In the genomic region with DNA sequence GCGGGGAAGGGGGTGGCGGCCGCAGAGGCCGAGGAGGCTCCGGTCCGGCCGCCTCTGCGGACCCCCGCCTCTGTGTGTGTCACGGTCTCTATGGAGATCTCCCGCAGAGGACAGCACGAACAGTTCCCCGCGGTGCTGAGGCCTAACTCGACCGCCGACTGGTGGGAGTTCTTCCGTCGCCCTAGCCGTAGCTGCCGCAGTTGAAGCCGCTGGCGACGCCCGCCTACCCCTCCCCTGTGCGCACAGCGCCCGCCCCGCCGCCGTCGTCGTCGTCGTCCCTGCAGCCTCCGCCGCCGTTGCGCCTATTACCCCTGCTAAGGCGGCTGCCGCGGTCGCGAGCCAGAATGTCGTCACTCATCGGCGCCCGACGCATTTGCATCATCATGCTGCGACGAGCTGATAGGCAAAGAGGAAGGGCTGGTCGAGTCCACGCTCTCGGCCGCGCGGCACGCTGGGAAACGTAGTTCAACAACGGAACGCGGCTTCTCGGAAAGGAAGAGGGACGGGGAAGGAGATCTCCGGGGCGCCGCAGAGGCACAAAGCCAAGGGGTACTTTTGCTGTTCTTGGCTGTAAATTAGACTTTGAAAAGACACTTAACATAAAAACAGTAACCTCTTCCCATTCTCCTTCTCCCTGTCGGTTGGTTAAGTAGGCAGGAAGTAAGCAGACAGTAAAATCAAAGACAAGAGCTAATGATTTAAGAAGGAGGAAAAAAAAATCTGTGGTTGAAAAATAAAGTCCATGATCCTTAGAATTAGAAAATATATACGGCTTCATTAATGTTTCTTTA, we compare ENCODE assay signal across 1 cellular context.
TF ChIP-seq lines count a peak whose summit lies in the region.

TSS of gene NUP153 (minus strand) at position 346 of the 791 bp plus-strand sequence. CDS start 538 bp downstream, outside the sequence.

TF ChIP-seq in HepG2, 621 proteins besides CTCF, POLR2A, EP300 and RAD21 (continued from another document and continues in another):
- TF ChIP-seq ATRX (CRISPR knock-in tag; IDR thresholded peaks at IDR 0.05; ENCODE audit: borderline replicate concordance) = no peak
- no peak for TF ChIP-seq ZNF512 (CRISPR knock-in tag; IDR thresholded peaks at IDR 0.05)
- peak; percentile 85 for TF ChIP-seq SKI (IDR thresholded peaks at IDR 0.05; ENCODE audit: partially characterized antibody)
- TF ChIP-seq TAF1 (CRISPR knock-in tag; IDR thresholded peaks at IDR 0.05) = peak; percentile 92
- peak; percentile 18; the same call in 1 of the 2 replicates for TF ChIP-seq JUNB (CRISPR knock-in tag; IDR thresholded peaks at IDR 0.05; ENCODE audit: borderline replicate concordance)
- peak; percentile 67; the same call in 1 of the 2 replicates for TF ChIP-seq ZNF678 (CRISPR knock-in tag; IDR thresholded peaks at IDR 0.05)
- peak; percentile 90; the same call in 1 of the 2 replicates for TF ChIP-seq ZKSCAN8 (CRISPR knock-in tag; IDR thresholded peaks at IDR 0.05; ENCODE audit: borderline replicate concordance)
- TF ChIP-seq, protein P1, sequence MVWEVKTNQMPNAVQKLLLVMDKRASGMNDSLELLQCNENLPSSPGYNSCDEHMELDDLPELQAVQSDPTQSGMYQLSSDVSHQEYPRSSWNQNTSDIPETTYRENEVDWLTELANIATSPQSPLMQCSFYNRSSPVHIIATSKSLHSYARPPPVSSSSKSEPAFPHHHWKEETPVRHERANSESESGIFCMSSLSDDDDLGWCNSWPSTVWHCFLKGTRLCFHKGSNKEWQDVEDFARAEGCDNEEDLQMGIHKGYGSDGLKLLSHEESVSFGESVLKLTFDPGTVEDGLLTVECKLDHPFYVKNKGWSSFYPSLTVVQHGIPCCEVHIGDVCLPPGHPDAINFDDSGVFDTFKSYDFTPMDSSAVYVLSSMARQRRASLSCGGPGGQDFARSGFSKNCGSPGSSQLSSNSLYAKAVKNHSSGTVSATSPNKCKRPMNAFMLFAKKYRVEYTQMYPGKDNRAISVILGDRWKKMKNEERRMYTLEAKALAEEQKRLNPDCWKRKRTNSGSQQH (CRISPR knock-in tag; IDR thresholded peaks at IDR 0.05; ENCODE audit: low read depth) = peak; percentile 97
- TF ChIP-seq BRD4 (CRISPR knock-in tag; IDR thresholded peaks at IDR 0.05) = peak; percentile 91
- peak; percentile 96 for TF ChIP-seq TEAD3 (CRISPR knock-in tag; optimal IDR thresholded peaks at IDR 0.05; ENCODE audit: borderline replicate concordance)
- TF ChIP-seq GTF2F1 (IDR thresholded peaks at IDR 0.05; ENCODE audit: low read length) = 0 out of 2 replicates have a peak, but pooled peaks have one; percentile 79
- TF ChIP-seq ZNF761 (CRISPR knock-in tag; conservative IDR thresholded peaks at IDR 0.05) = peak; percentile 84
- no peak for TF ChIP-seq ZFP36 (IDR thresholded peaks at IDR 0.05; ENCODE audit: borderline replicate concordance, low read depth, low read length, partially characterized antibody)
- 0 out of 2 replicates have a peak, but pooled peaks have one; percentile 11 for TF ChIP-seq ZNF20 (CRISPR knock-in tag; IDR thresholded peaks at IDR 0.05)
- TF ChIP-seq NBN (conservative IDR thresholded peaks at IDR 0.05) = no peak
- TF ChIP-seq ZNF350 (CRISPR knock-in tag; IDR thresholded peaks at IDR 0.05; ENCODE audit: borderline replicate concordance, low read depth) = peak; percentile 82
- peak; percentile 84 for TF ChIP-seq RFX5 (IDR thresholded peaks at IDR 0.05; ENCODE audit: low read depth, low read length)
- TF ChIP-seq ZNF207 (IDR thresholded peaks at IDR 0.05; ENCODE audit: borderline replicate concordance) = no peak
- peak; percentile 99 for TF ChIP-seq ZNF558 (CRISPR knock-in tag; IDR thresholded peaks at IDR 0.05; ENCODE audit: borderline replicate concordance)
- peak; percentile 86 for TF ChIP-seq ZKSCAN1 (IDR thresholded peaks at IDR 0.05; ENCODE audit: low read length)
- peak; percentile 84 for TF ChIP-seq ZNF136 (CRISPR knock-in tag; IDR thresholded peaks at IDR 0.05; ENCODE audit: low read depth)
- peak; percentile 60 for TF ChIP-seq MYPOP (CRISPR knock-in tag; IDR thresholded peaks at IDR 0.05)
- TF ChIP-seq, protein P2, sequence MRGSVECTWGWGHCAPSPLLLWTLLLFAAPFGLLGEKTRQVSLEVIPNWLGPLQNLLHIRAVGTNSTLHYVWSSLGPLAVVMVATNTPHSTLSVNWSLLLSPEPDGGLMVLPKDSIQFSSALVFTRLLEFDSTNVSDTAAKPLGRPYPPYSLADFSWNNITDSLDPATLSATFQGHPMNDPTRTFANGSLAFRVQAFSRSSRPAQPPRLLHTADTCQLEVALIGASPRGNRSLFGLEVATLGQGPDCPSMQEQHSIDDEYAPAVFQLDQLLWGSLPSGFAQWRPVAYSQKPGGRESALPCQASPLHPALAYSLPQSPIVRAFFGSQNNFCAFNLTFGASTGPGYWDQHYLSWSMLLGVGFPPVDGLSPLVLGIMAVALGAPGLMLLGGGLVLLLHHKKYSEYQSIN (CRISPR knock-in tag; IDR thresholded peaks at IDR 0.05; ENCODE audit: borderline replicate concordance) = peak; percentile 25; the same call in 1 of the 2 replicates
- peak; percentile 98 for TF ChIP-seq ELF3 (CRISPR knock-in tag; IDR thresholded peaks at IDR 0.05)
- TF ChIP-seq, protein P3, sequence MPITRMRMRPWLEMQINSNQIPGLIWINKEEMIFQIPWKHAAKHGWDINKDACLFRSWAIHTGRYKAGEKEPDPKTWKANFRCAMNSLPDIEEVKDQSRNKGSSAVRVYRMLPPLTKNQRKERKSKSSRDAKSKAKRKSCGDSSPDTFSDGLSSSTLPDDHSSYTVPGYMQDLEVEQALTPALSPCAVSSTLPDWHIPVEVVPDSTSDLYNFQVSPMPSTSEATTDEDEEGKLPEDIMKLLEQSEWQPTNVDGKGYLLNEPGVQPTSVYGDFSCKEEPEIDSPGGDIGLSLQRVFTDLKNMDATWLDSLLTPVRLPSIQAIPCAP (CRISPR knock-in tag; IDR thresholded peaks at IDR 0.05; ENCODE audit: low read depth) = no peak; the same call in 1 of the 2 replicates
- TF ChIP-seq HINFP (CRISPR knock-in tag; IDR thresholded peaks at IDR 0.05; ENCODE audit: low read depth) = peak; percentile 79
- peak; percentile 97 for TF ChIP-seq IKZF5 (CRISPR knock-in tag; IDR thresholded peaks at IDR 0.05)
- peak; percentile 95 for TF ChIP-seq ERF (CRISPR knock-in tag; IDR thresholded peaks at IDR 0.05)
- TF ChIP-seq REL (CRISPR knock-in tag; conservative IDR thresholded peaks at IDR 0.05) = peak; percentile 81
- TF ChIP-seq SOX13 (IDR thresholded peaks at IDR 0.05) = no peak
- peak in 1 of 2 experiments; percentile 74; a peak in 1 of 4 replicates for TF ChIP-seq SOX13 (CRISPR knock-in tag; conservative IDR thresholded peaks at IDR 0.05 in 1 of 2, IDR thresholded peaks at IDR 0.05 in 1 of 2)
- TF ChIP-seq ZNF788 (CRISPR knock-in tag; IDR thresholded peaks at IDR 0.05; ENCODE audit: borderline replicate concordance) = peak; percentile 100
- peak; percentile 89 for TF ChIP-seq GATAD2A (CRISPR knock-in tag; IDR thresholded peaks at IDR 0.05)
- peak; percentile 75 for TF ChIP-seq ZNF263 (CRISPR knock-in tag; IDR thresholded peaks at IDR 0.05)
- TF ChIP-seq SAP130 (CRISPR knock-in tag; IDR thresholded peaks at IDR 0.05; ENCODE audit: low read depth) = peak; percentile 98
- no peak for TF ChIP-seq ZMYM2 (CRISPR knock-in tag; IDR thresholded peaks at IDR 0.05)
- TF ChIP-seq PHF5A (CRISPR knock-in tag; IDR thresholded peaks at IDR 0.05; ENCODE audit: low read depth, unreplicated experiment) = peak; percentile 96
- 0 out of 2 replicates have a peak, but pooled peaks have one; percentile 8 for TF ChIP-seq NCOR1 (IDR thresholded peaks at IDR 0.05; ENCODE audit: borderline replicate concordance, low read length)
- TF ChIP-seq MBD4 (IDR thresholded peaks at IDR 0.05; ENCODE audit: borderline replicate concordance, low read length) = no peak
- peak; percentile 45; the same call in 1 of the 2 replicates for TF ChIP-seq GFI1 (CRISPR knock-in tag; IDR thresholded peaks at IDR 0.05; ENCODE audit: borderline replicate concordance)
- peak; percentile 98 for TF ChIP-seq FOXK1 (CRISPR knock-in tag; IDR thresholded peaks at IDR 0.05; ENCODE audit: borderline replicate concordance, low read depth)
- peak; percentile 95; the same call in 1 of the 2 replicates for TF ChIP-seq ZNF546 (CRISPR knock-in tag; conservative IDR thresholded peaks at IDR 0.05)
- 0 out of 2 replicates have a peak, but pooled peaks have one; percentile 31 for TF ChIP-seq GZF1 (CRISPR knock-in tag; IDR thresholded peaks at IDR 0.05)
- 0 out of 2 replicates have a peak, but pooled peaks have one; percentile 26 for TF ChIP-seq ETS1 (CRISPR knock-in tag; IDR thresholded peaks at IDR 0.05)
- TF ChIP-seq, protein P4, sequence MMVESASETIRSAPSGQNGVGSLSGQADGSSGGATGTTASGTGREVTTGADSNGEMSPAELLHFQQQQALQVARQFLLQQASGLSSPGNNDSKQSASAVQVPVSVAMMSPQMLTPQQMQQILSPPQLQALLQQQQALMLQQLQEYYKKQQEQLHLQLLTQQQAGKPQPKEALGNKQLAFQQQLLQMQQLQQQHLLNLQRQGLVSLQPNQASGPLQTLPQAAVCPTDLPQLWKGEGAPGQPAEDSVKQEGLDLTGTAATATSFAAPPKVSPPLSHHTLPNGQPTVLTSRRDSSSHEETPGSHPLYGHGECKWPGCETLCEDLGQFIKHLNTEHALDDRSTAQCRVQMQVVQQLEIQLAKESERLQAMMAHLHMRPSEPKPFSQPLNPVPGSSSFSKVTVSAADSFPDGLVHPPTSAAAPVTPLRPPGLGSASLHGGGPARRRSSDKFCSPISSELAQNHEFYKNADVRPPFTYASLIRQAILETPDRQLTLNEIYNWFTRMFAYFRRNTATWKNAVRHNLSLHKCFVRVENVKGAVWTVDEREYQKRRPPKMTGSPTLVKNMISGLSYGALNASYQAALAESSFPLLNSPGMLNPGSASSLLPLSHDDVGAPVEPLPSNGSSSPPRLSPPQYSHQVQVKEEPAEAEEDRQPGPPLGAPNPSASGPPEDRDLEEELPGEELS (CRISPR knock-in tag; IDR thresholded peaks at IDR 0.05) = peak; percentile 88
- TF ChIP-seq ZNF747 (CRISPR knock-in tag; IDR thresholded peaks at IDR 0.05; ENCODE audit: borderline replicate concordance) = peak; percentile 94; the same call in 1 of the 2 replicates
- peak; percentile 88 for TF ChIP-seq KDM4B (CRISPR knock-in tag; IDR thresholded peaks at IDR 0.05)
- TF ChIP-seq, protein P5, sequence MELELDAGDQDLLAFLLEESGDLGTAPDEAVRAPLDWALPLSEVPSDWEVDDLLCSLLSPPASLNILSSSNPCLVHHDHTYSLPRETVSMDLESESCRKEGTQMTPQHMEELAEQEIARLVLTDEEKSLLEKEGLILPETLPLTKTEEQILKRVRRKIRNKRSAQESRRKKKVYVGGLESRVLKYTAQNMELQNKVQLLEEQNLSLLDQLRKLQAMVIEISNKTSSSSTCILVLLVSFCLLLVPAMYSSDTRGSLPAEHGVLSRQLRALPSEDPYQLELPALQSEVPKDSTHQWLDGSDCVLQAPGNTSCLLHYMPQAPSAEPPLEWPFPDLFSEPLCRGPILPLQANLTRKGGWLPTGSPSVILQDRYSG (CRISPR knock-in tag; IDR thresholded peaks at IDR 0.05) = peak; percentile 87; the same call in 1 of the 2 replicates
- peak; percentile 94; the same call in 1 of the 2 replicates for TF ChIP-seq ZNF737 (CRISPR knock-in tag; IDR thresholded peaks at IDR 0.05; ENCODE audit: borderline replicate concordance)
- TF ChIP-seq CEBPB (IDR thresholded peaks at IDR 0.05; ENCODE audit: borderline replicate concordance, low read depth, low read length) = peak; percentile 88
- peak; percentile 76 for TF ChIP-seq PCBP1 (IDR thresholded peaks at IDR 0.05; ENCODE audit: borderline replicate concordance, low read depth, low read length)
- peak; percentile 63; the same call in 1 of the 2 replicates for TF ChIP-seq SP2 (CRISPR knock-in tag; IDR thresholded peaks at IDR 0.05)
